ENCODE assay signal across 11 cellular contexts in the genomic region with DNA sequence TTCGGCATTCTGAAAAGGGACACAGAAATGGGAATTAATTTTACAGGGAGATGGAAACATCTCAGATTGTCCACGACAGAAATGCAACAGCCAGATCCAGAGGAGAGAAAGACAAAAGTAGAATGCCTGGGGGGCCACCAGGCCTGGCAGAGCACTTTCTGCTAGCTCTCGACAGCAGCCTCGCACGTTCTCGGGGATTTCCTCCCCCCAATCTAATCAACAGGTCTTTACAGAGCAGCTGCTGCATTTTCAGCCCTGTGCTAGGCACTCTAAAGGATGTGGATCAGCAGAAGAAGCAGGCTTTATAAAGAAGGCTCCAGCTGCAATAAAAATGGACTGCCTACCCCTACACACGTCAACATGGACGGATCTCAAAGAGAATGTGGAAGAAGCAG. TPM values are rescaled to one million over a fixed set of nuclear protein-coding genes. Genes with fewer than 3 reads are reported as not detected.
A peak's percentile ranks its signal among the peaks of the same experiment; 100 is the strongest.
DNase-seq lines count a peak whose midpoint lies in the region; ATAC-seq and TF ChIP-seq lines count a peak whose summit lies in the region.
"Had no signal": no experiment of that assay in that cellular context is flagged by ENCODE, and none has a peak within 500 bp of the region (broad histone marks: within the 10 kb centered on the region; RNA-seq: fewer than 3 reads in every experiment).

No MANE protein-coding gene starts in this region.

- H3K9me3 Mint-ChIP-seq in glutamatergic neuron (ENCODE audit: unreplicated experiment) (peaks cover 3% of the 10 kb centered on the region), progenitor cell of endocrine pancreas (ENCODE audit: low read depth) (no peaks in the 10 kb centered on the region)
- H3K9me3 Mint-ChIP-seq: T-helper 2 cell treated with Interferon-gamma antibody and Interleukin-4, amounts not matched to agents 5 μg/mL and 100 μg/mL, for 36 hours had no signal

- ATAC-seq in heart right ventricle (no peak), left cardiac atrium (no peak)

- peak overlapping the region; percentile 61 to 82 (median 75) for H3K27ac ChIP-seq in heart right ventricle
- H3K27ac ChIP-seq in vagina, result peak overlapping the region; percentile 93

- intact Hi-C loops in heart right ventricle (cut with DNase I), result no loop called here
- intact Hi-C loops in left cardiac atrium (cut with DNase I), result no loop called here
- intact Hi-C loops in vagina (cut with DNase I), result no loop called here

- H3K27me3 ChIP-seq in heart right ventricle, result no peaks in the 10 kb centered on the region
- H3K27me3 ChIP-seq in vagina, result no peaks in the 10 kb centered on the region

- TF ChIP-seq POLR2A in vagina (IDR thresholded peaks at IDR 0.05), result no peak

- peaks cover 0 to 64% (median 5%) of the 10 kb centered on the region in 9 donors for H3K36me3 ChIP-seq in heart right ventricle
- H3K36me3 ChIP-seq in vagina, result peaks cover 0 to 6% of the 10 kb centered on the region in 2 donors

- H3K27me3 Mint-ChIP-seq in glutamatergic neuron (ENCODE audit: unreplicated experiment) (peaks cover 9% of the 10 kb centered on the region), progenitor cell of endocrine pancreas (no peaks in the 10 kb centered on the region)

- H3K36me3 Mint-ChIP-seq in glutamatergic neuron (ENCODE audit: unreplicated experiment) (no peaks in the 10 kb centered on the region), progenitor cell of endocrine pancreas (ENCODE audit: insufficient read depth) (peaks cover 2% of the 10 kb centered on the region)

- no peak for TF ChIP-seq CTCF in heart right ventricle (IDR thresholded peaks at IDR 0.05)
- no peak for TF ChIP-seq CTCF in glutamatergic neuron (IDR thresholded peaks at IDR 0.05; ENCODE audit: partially characterized antibody, unreplicated experiment)
- TF ChIP-seq CTCF in progenitor cell of endocrine pancreas (IDR thresholded peaks at IDR 0.05; ENCODE audit: unreplicated experiment), result no peak
- no peak for TF ChIP-seq CTCF in vagina (IDR thresholded peaks at IDR 0.05)

- WGBS in heart right ventricle, 2 donors, result 27 to 41% methylated on average over 8 of the region's 8 CpGs

- H3K9me3 ChIP-seq in heart right ventricle, result no peaks in the 10 kb centered on the region
- H3K9me3 ChIP-seq in vagina, result no peaks in the 10 kb centered on the region

- H3K27ac Mint-ChIP-seq in glutamatergic neuron (ENCODE audit: unreplicated experiment), result peak overlapping the region; percentile 29
- H3K27ac Mint-ChIP-seq in progenitor cell of endocrine pancreas, result peak overlapping the region; percentile 92
- H3K27ac Mint-ChIP-seq: T-helper 2 cell treated with Interferon-gamma antibody and Interleukin-4, amounts not matched to agents 5 μg/mL and 100 μg/mL, for 36 hours had no signal

- H3K4me3 ChIP-seq in heart right ventricle (peak overlapping the region in 1 of 10 donors; percentile 5), vagina (peak overlapping the region in 1 of 2 donors; percentile 3)

- H3K4me1 ChIP-seq in heart right ventricle (peaks cover 16 to 98% (median 84%) of the 10 kb centered on the region in 9 donors), vagina (peaks cover 100% of the 10 kb centered on the region)

- H3K4me1 Mint-ChIP-seq in glutamatergic neuron (ENCODE audit: low read depth, unreplicated experiment) (peaks cover 18% of the 10 kb centered on the region), progenitor cell of endocrine pancreas (ENCODE audit: low read depth) (peaks cover 49% of the 10 kb centered on the region)

- H3K4me3 Mint-ChIP-seq in glutamatergic neuron (ENCODE audit: unreplicated experiment) (peak overlapping the region; percentile 67), progenitor cell of endocrine pancreas (ENCODE audit: low read depth) (no peak overlapping the region)
- H3K4me3 Mint-ChIP-seq: T-helper 2 cell treated with Interferon-gamma antibody and Interleukin-4, amounts not matched to agents 5 μg/mL and 100 μg/mL, for 36 hours had no signal

- DNase-seq in heart right ventricle (no peak), left cardiac atrium (no peak), glutamatergic neuron (no peak), progenitor cell of endocrine pancreas (ENCODE audit: low spot score, unreplicated experiment) (no peak), vagina (ENCODE audit: extremely low spot score in 2 of 2) (no peak), T1000 (lab: John Stamatoyannopoulos, UW) (no peak), LoVo (ENCODE audit: low spot score) (no peak), HPDE6-E6E7 (ENCODE audit: extremely low spot score) (no peak)
- DNase-seq: GF-D8, OCI-M1 had no signal

RNA-seq across cellular contexts. Expression of a gene that starts 10.6 kb away (rescaled TPM):
- 100 to 1,000 TPM in 1 of 10 donors, 10 to 100 TPM in 9; 48.1 to 103 (median 58.9) TPM for total RNA-seq in heart right ventricle
- 100 to 1,000 TPM in 1 of 2 donors, 10 to 100 TPM in 1; 74.5 to 104 TPM for polyA plus RNA-seq in heart right ventricle
- 100 to 1,000 TPM in 1 of 2 donors, 10 to 100 TPM in 1; 95.1 to 154 TPM for total RNA-seq in left cardiac atrium
- 6.2 TPM for total RNA-seq in glutamatergic neuron (ENCODE audit: unreplicated experiment)
- total RNA-seq in progenitor cell of endocrine pancreas, result 19.4 and 23.2 TPM in 2 replicates
- total RNA-seq in vagina, result 729 TPM

RNA-seq across cellular contexts. Expression of a gene that starts 27.3 kb away (rescaled TPM):
- total RNA-seq in heart right ventricle, result 10 to 100 TPM; 14.4 to 40.0 (median 23.6) TPM
- polyA plus RNA-seq in heart right ventricle, result 10 to 100 TPM; 20.8 to 35.6 TPM
- total RNA-seq in left cardiac atrium, result 10 to 100 TPM; 39.9 to 48.5 TPM
- 18.5 TPM for total RNA-seq in glutamatergic neuron (ENCODE audit: unreplicated experiment)
- 21.2 and 31.3 TPM in 2 replicates for total RNA-seq in progenitor cell of endocrine pancreas
- 80.5 TPM for total RNA-seq in vagina

RNA-seq across cellular contexts. Expression of a gene that starts 42.6 kb away (rescaled TPM):
- total RNA-seq in heart right ventricle (100 to 1,000 TPM in 3 of 10 donors, 10 to 100 TPM in 7; 29.5 to 111 (median 89.0) TPM), left cardiac atrium (10 to 100 TPM; 20.7 to 34.8 TPM), glutamatergic neuron (ENCODE audit: unreplicated experiment) (124 TPM), progenitor cell of endocrine pancreas (53.4 and 55.2 TPM in 2 replicates), vagina (45.9 TPM)
- 10 to 100 TPM; 13.7 to 61.5 TPM for polyA plus RNA-seq in heart right ventricle
